ENCODE assay signal across 32 cellular contexts in genomic region chr1:243885806-243886205, GRCh38. TPM values are rescaled to one million over a fixed set of nuclear protein-coding genes. Genes with fewer than 3 reads are reported as not detected.
DNase-seq lines count a peak whose midpoint lies in the region; ATAC-seq, FAIRE-seq and TF ChIP-seq lines count a peak whose summit lies in the region.
"Had no signal": no experiment of that assay in that cellular context is flagged by ENCODE, and none has a peak within 500 bp of the region (broad histone marks: within the 10 kb centered on the region; RNA-seq: fewer than 3 reads in every experiment).

No MANE protein-coding gene starts in this region.

- H2AFZ ChIP-seq in K562 (ENCODE audit: low read depth, low read length), result no peak overlapping the region

- no peak for TF ChIP-seq EP300 in K562 (IDR thresholded peaks at IDR 0.05; ENCODE audit: low read length)

- no peak for TF ChIP-seq POLR2A in K562 (conservative IDR thresholded peaks at IDR 0.05)

- peaks cover 3% of the 10 kb centered on the region for H3K4me1 Mint-ChIP-seq in T-helper 17 cell
- H3K4me1 Mint-ChIP-seq: B cell; CD14-positive monocyte; CD4-positive, alpha-beta memory T cell; CD4-positive, CD25-positive, alpha-beta regulatory T cell; CD8-positive, alpha-beta memory T cell had no signal

- H3K27me3 Mint-ChIP-seq in T-helper 17 cell, result peaks cover 44% of the 10 kb centered on the region

- peak overlapping the region; percentile 82 for H3K27ac Mint-ChIP-seq in T-helper 17 cell
- H3K27ac Mint-ChIP-seq: B cell; CD4-positive, alpha-beta memory T cell; CD4-positive, alpha-beta T cell; CD4-positive, CD25-positive, alpha-beta regulatory T cell; CD8-positive, alpha-beta memory T cell; CD8-positive, alpha-beta T cell had no signal

- ATAC-seq in T-helper 17 cell (no peak), K562 (no peak), HG02981 (IDR thresholded peaks at IDR 0.05; ENCODE audit: unreplicated experiment) (no peak)
- ATAC-seq: A549; CD8-positive, alpha-beta T cell had no signal

- no peaks in the 10 kb centered on the region for H3K79me2 ChIP-seq in K562 (ENCODE audit: control insufficient read depth, insufficient read depth, low read length)

- H3K36me3 ChIP-seq in K562 (ENCODE audit: control insufficient read depth, insufficient read depth, low read length), result no peaks in the 10 kb centered on the region
- H3K36me3 ChIP-seq: BE2C; BLaER1; BLaER1 treated with 17β-estradiol and CSF1 and Interleukin-3, amounts not matched to agents 10 nM and 100 nM had no signal

- in situ Hi-C loops in K562 (cut with MboI), result no loop called here

- no peaks in the 10 kb centered on the region for H3K9me3 ChIP-seq in T-helper 17 cell (ENCODE audit: control insufficient read depth, low read length, poor library complexity, severe bottlenecking)
- no peaks in the 10 kb centered on the region for H3K9me3 ChIP-seq in K562 (replicated peaks; ENCODE audit: control insufficient read depth, insufficient read depth, low read depth, low read length)
- H3K9me3 ChIP-seq: A549, BE2C, BLaER1, Caco-2 had no signal

- no peaks in the 10 kb centered on the region; a peak in 1 of 5 replicates for H3K4me1 ChIP-seq in K562 (replicated peaks in 1 of 2; ENCODE audit: control insufficient read depth in 2 of 2, insufficient read depth in 2 of 2, low read length in 2 of 2)
- H3K4me1 ChIP-seq: BLaER1, Caco-2 had no signal

- intact Hi-C loops in K562 (cut with micrococcal nuclease), result no loop called here

- BruUV-seq in K562 (replicated peaks; lab: Mats Ljungman, UMichigan), result no TSS peak

- no peak for FAIRE-seq in K562 (lab: Jason Lieb, UNC)
- FAIRE-seq: A204.1, A549 had no signal

- DNase-seq in T-helper 17 cell (no peak), K562 (ENCODE audit: extremely low read depth in 1 of 4, low spot score in 3 of 4) (no peak)
- DNase-seq in effector CD8-positive, alpha-beta T cell (lab: John Stamatoyannopoulos, UW), result no peak
- DNase-seq: 8988T; ACHN; AML-193; BE2C; C1 segment of cervical spinal cord; Caco-2; Calu3; CD4-positive, alpha-beta memory T cell; CD4-positive, alpha-beta T cell; CD4-positive, CD25-positive, alpha-beta regulatory T cell; CD8-positive, alpha-beta memory T cell; CD8-positive, alpha-beta T cell; COR-L47; DMS 273 treated with DMSO at 0.1 percent for 48 hours; DMS153; DMS53; DMS79; DMS79 treated with DMSO at 0.1 percent for 48 hours; DND-41; EL had no signal

- no peak overlapping the region for H3K9ac ChIP-seq in K562 (ENCODE audit: insufficient read depth in 1 of 2, low read depth in 2 of 2, low read length in 2 of 2)
- H3K9ac ChIP-seq: BLaER1; BLaER1 treated with 17β-estradiol and CSF1 and Interleukin-3, amounts not matched to agents 10 nM and 100 nM had no signal

- WGBS in K562 (ENCODE audit: insufficient coverage, low coverage, missing lambda C conversion rate), result 0% methylated on average over 1 of the region's 1 CpG

- no peaks in the 10 kb centered on the region for H3K36me3 Mint-ChIP-seq in T-helper 17 cell (ENCODE audit: low read depth)
- H3K36me3 Mint-ChIP-seq: CD14-positive monocyte; CD4-positive, alpha-beta memory T cell; CD4-positive, CD25-positive, alpha-beta regulatory T cell; CD8-positive, alpha-beta T cell had no signal

- no peak overlapping the region for H3K27ac ChIP-seq in K562 (ENCODE audit: extremely low read depth, low read depth, low read length)
- H3K27ac ChIP-seq: 22Rv1; A549; BLaER1; BLaER1 treated with 17β-estradiol and CSF1 and Interleukin-3, amounts not matched to agents 10 nM and 100 nM; C4-2B had no signal

- TF ChIP-seq RAD21 in K562 (CRISPR knock-in tag; conservative IDR thresholded peaks at IDR 0.05 in 1 of 2, IDR thresholded peaks at IDR 0.05 in 1 of 2), result no peak

- H3K27me3 ChIP-seq in K562 (ENCODE audit: control insufficient read depth in 2 of 2, insufficient read depth in 2 of 2, low read length in 2 of 2), result no peaks in the 10 kb centered on the region
- H3K27me3 ChIP-seq: BE2C; BLaER1; BLaER1 treated with 17β-estradiol and CSF1 and Interleukin-3, amounts not matched to agents 10 nM and 100 nM had no signal

- CTCF ChIA-PET in K562 (lab: Yijun Ruan, JAX; ENCODE audit: low intra/inter-chr PET ratio), result no interaction called here

- TF ChIP-seq CTCF in K562 (IDR thresholded peaks at IDR 0.05 in 2 of 3, conservative IDR thresholded peaks at IDR 0.05 in 1 of 3; ENCODE audit: insufficient read depth in 2 of 3, low read depth in 1 of 3, low read length in 3 of 3), result no peak

- no peaks in the 10 kb centered on the region for H4K20me1 ChIP-seq in K562 (replicated peaks; ENCODE audit: control insufficient read depth, insufficient read depth, low read length)
- H4K20me1 ChIP-seq: BLaER1; BLaER1 treated with 17β-estradiol and CSF1 and Interleukin-3, amounts not matched to agents 10 nM and 100 nM had no signal

- no peak overlapping the region for H3K4me2 ChIP-seq in K562 (ENCODE audit: insufficient read depth, low read length)
- H3K4me2 ChIP-seq: A549; BLaER1; BLaER1 treated with 17β-estradiol and CSF1 and Interleukin-3, amounts not matched to agents 10 nM and 100 nM had no signal

- H3K9me1 ChIP-seq in K562 (ENCODE audit: control insufficient read depth, insufficient read depth, low read length), result no peaks in the 10 kb centered on the region

- H3K4me3 Mint-ChIP-seq in T-helper 17 cell, result no peak overlapping the region
- H3K4me3 Mint-ChIP-seq: B cell; CD14-positive monocyte; CD4-positive, alpha-beta memory T cell; CD4-positive, alpha-beta T cell; CD4-positive, CD25-positive, alpha-beta regulatory T cell; CD8-positive, alpha-beta memory T cell; CD8-positive, alpha-beta T cell had no signal

- POLR2A ChIA-PET in K562 (lab: Yijun Ruan, JAX), result no interaction called here

- no peak overlapping the region for H3K4me3 ChIP-seq in K562
- H3K4me3 ChIP-seq: A549; BLaER1; BLaER1 treated with 17β-estradiol and CSF1 and Interleukin-3, amounts not matched to agents 10 nM and 100 nM had no signal

TF ChIP-seq in K562, 482 proteins besides CTCF, POLR2A, EP300 and RAD21:
- TF ChIP-seq SRSF9 (IDR thresholded peaks at IDR 0.05; ENCODE audit: borderline replicate concordance, low read depth, low read length) (no peak), ZBTB34 (CRISPR knock-in tag; IDR thresholded peaks at IDR 0.05) (no peak), SREBF1 (IDR thresholded peaks at IDR 0.05; ENCODE audit: borderline replicate concordance, low read depth, low read length) (no peak), NR2C2 (CRISPR knock-in tag; IDR thresholded peaks at IDR 0.05) (no peak), NR2C2 (tag; IDR thresholded peaks at IDR 0.05) (no peak), PPARD (CRISPR knock-in tag; IDR thresholded peaks at IDR 0.05) (no peak), GATAD2B (IDR thresholded peaks at IDR 0.05; ENCODE audit: borderline replicate concordance) (peak; percentile 39; the same call in 1 of the 2 replicates), DACH1 (IDR thresholded peaks at IDR 0.05; ENCODE audit: partially characterized antibody) (peak; percentile 94)
- TF ChIP-seq, protein P1, sequence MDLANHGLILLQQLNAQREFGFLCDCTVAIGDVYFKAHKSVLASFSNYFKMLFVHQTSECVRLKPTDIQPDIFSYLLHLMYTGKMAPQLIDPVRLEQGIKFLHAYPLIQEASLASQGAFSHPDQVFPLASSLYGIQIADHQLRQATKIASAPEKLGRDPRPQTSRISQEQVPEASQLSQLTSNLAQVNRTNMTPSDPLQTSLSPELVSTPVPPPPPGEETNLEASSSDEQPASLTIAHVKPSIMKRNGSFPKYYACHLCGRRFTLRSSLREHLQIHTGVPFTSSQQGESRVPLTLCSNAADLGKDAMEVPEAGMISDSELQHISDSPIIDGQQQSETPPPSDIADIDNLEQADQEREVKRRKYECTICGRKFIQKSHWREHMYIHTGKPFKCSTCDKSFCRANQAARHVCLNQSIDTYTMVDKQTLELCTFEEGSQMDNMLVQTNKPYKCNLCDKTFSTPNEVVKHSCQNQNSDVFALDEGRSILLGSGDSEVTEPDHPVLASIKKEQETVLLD (IDR thresholded peaks at IDR 0.05), result 0 out of 2 replicates have a peak, but pooled peaks have one; percentile 34

RNA-seq across cellular contexts. Expression of gene AKT3, which starts 35.8 kb away (rescaled TPM):
- total RNA-seq in T-helper 17 cell (100 to 1,000 TPM in 1 of 2 donors, 10 to 100 TPM in 1; 96.0 to 103 TPM), K562 (2014; rRNA removed) (under 0.01 and 0.18 TPM in 2 replicates), K562 (2014; rRNA removed; fragmentation: Illumina TruSeq; extraction: Trizol) (0.22 and 0.36 TPM in 2 replicates), K562 (2015; rRNA removed; fragmentation: Illumina TruSeq; extraction: Trizol) (0.04 and 0.18 TPM in 2 replicates), K562 (2021) (0.31 TPM in 2 replicates)
- 0.32 and 1.2 TPM in 2 replicates for total RNA-seq in K562 (2011; cell fraction: chromatin; rRNA removed; ENCODE audit: low replicate concordance)
- 0.13 and 0.17 TPM in 2 replicates for total RNA-seq in K562 (2011; cell fraction: nucleolus; rRNA removed)
- 0.59 and 2.4 TPM in 2 replicates for total RNA-seq in K562 (2011; cell fraction: nucleoplasm; rRNA removed)
- polyA plus RNA-seq in K562 (2011; rRNA removed) (0.14 and 0.54 TPM in 2 replicates), K562 (2014; fragmentation: Illumina TruSeq; extraction: Trizol) (0.12 and 0.22 TPM in 2 replicates), K562 (2014; fragmentation: Nextera tagmentation; extraction: Ambion mirVana) (under 1 TPM in 1 of 2 experiments, not detected in 1; 0.04 TPM), K562 (2014; rRNA removed) (0.04 TPM in 2 replicates)
- 0.10 and 0.18 TPM in 2 replicates for polyA plus RNA-seq in K562 (2011; cell fraction: cytosol; rRNA removed)
- 0.21 and 0.46 TPM in 2 replicates for polyA plus RNA-seq in K562 (2011; cell fraction: nucleus; rRNA removed)
- 0.15 and 0.22 TPM in 2 replicates for polyA plus RNA-seq in K562 (2012)
- polyA minus RNA-seq in K562 (2011; rRNA and poly(A)+ RNA removed), result 0.48 and 0.84 TPM in 2 replicates
- polyA minus RNA-seq in K562 (2011; cell fraction: cytosol; rRNA and poly(A)+ RNA removed), result 0.27 and 0.29 TPM in 2 replicates
- 0.11 and 0.81 TPM in 2 replicates for polyA minus RNA-seq in K562 (2011; cell fraction: nucleus; rRNA and poly(A)+ RNA removed)

Comparison
In these comparisons a context has a peak if more than half of its experiments do, and no peak if none do; other contexts are left out.
1. RNA of gene AKT3, which starts 35.8 kb away (total RNA-seq): 96.0 to 103 TPM in T-helper 17 cell; under 0.01 to 2.4 TPM in K562; every median in the first group is over 10 times any median in the second.